Comparison of ENCODE assay signal across 18 cellular contexts in the genomic region with DNA sequence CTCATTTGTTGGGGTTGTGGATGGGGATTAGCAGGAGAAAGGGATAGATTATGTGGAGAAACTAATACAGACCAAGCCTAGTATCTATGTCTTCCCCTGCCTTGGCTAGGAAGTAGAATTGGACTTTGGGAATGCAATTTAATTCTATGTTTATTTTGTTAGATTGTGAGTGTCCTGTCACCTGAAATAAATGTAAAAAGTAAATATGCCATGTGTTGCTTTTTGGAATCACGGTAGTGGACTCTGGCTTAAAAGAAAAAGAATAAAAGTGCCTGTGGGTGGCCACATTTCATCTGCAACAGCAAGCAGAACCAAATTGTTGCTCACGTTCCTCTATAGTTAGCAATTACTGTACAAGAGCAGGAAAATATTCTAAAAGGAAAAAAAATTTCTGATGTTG. TPM values are rescaled to one million over a fixed set of nuclear protein-coding genes. Genes with fewer than 3 reads are reported as not detected.
A peak's percentile ranks its signal among the peaks of the same experiment; 100 is the strongest.
DNase-seq lines count a peak whose midpoint lies in the region; ATAC-seq and TF ChIP-seq lines count a peak whose summit lies in the region.
"Had no signal": no experiment of that assay in that cellular context is flagged by ENCODE, and none has a peak within 500 bp of the region (broad histone marks: within the 10 kb centered on the region; RNA-seq: fewer than 3 reads in every experiment).

No MANE protein-coding gene starts in this region.

- no peak for TF ChIP-seq CTCF in OCI-LY7 (conservative IDR thresholded peaks at IDR 0.05; ENCODE audit: low read length)

- no peaks in the 10 kb centered on the region for H3K9me3 Mint-ChIP-seq in activated naive CD4-positive, alpha-beta T cell treated with anti-CD3 and anti-CD28 coated beads, Interleukin-2, amount 50 U/mL, for 24 hours
- H3K9me3 Mint-ChIP-seq in stimulated activated effector memory CD8-positive, alpha-beta T cell treated with anti-CD3 and anti-CD28 coated beads, Interleukin-12 subunit alpha, Interleukin-12 subunit beta, amount 100 ng/mL, for 72 hours = no peaks in the 10 kb centered on the region

- DNase-seq in activated naive CD4-positive, alpha-beta T cell treated with Interleukin-2 at 50 U/mL for 16 hours = no peak
- DNase-seq in OCI-LY7 (ENCODE audit: low spot score) = no peak
- no peak for DNase-seq in stimulated activated effector memory CD8-positive, alpha-beta T cell treated with anti-CD3 and anti-CD28 coated beads, Interleukin-12 subunit alpha, Interleukin-12 subunit beta, amount 100 ng/mL, for 72 hours (ENCODE audit: low spot score in 2 of 2)
- DNase-seq in 8988T = no peak
- DNase-seq in HuH-7 (ENCODE audit: low spot score) = no peak
- no peak for DNase-seq in kidney glomerular epithelial cell (lab: John Stamatoyannopoulos, UW)
- DNase-seq: activated CD4-positive, alpha-beta T cell treated with anti-CD3 and anti-CD28 coated beads for 36 hours; amygdala; mesenchymal stem cell; NCI-H1048; NCI-H2171 treated with DMSO at 0.1 percent for 48 hours; occipital lobe; stimulated activated CD4-positive, alpha-beta T cell treated with anti-CD3 and anti-CD28 coated beads, Interleukin-4, amount 100 ng/mL, for 4 hours; upper lobe of left lung had no signal

- intact Hi-C loops in OCI-LY7 (cut with micrococcal nuclease; ENCODE audit: unreplicated experiment) = no loop called here

- H3K4me3 Mint-ChIP-seq in activated naive CD4-positive, alpha-beta T cell treated with anti-CD3 and anti-CD28 coated beads, Interleukin-2, amount 50 U/mL, for 24 hours = peak overlapping the region; percentile 4
- H3K4me3 Mint-ChIP-seq in stimulated activated effector memory CD8-positive, alpha-beta T cell treated with anti-CD3 and anti-CD28 coated beads, Interleukin-12 subunit alpha, Interleukin-12 subunit beta, amount 100 ng/mL, for 72 hours = peak overlapping the region; percentile 89
- H3K4me3 Mint-ChIP-seq: activated CD4-positive, alpha-beta T cell treated with anti-CD3 and anti-CD28 coated beads for 36 hours had no signal

- H3K4me2 ChIP-seq in OCI-LY7 (ENCODE audit: low read length) = peak overlapping the region; percentile 79; the same call in 1 of the 2 replicates

- H3K4me3 ChIP-seq in OCI-LY7 (ENCODE audit: low read depth, low read length, poor library complexity, severe bottlenecking) (no peak overlapping the region), endocrine pancreas (ENCODE audit: control insufficient read depth, insufficient read depth, low read length) (peak overlapping the region; percentile 18)
- H3K4me3 ChIP-seq: upper lobe of left lung had no signal

- H2AFZ ChIP-seq in OCI-LY7 (ENCODE audit: low read length) = no peak overlapping the region; the same call in 1 of the 2 replicates

- H3K9me2 ChIP-seq in OCI-LY7 (ENCODE audit: insufficient read depth, low read length) = no peaks in the 10 kb centered on the region

- no TSS peak for BruUV-seq in OCI-LY7 (replicated peaks; lab: Mats Ljungman, UMichigan)

- H3K36me3 ChIP-seq in OCI-LY7 (ENCODE audit: insufficient read depth, low read length) (no peaks in the 10 kb centered on the region), endocrine pancreas (ENCODE audit: control insufficient read depth, insufficient read depth, low read length) (no peaks in the 10 kb centered on the region)
- H3K36me3 ChIP-seq: upper lobe of left lung had no signal

- no peak overlapping the region for H3K27ac ChIP-seq in OCI-LY7 (ENCODE audit: low read depth, low read length, poor library complexity, severe bottlenecking)
- H3K27ac ChIP-seq: RWPE1, upper lobe of left lung had no signal

- CTCF ChIA-PET in OCI-LY7 (lab: Charles Lee; ENCODE audit: unreplicated experiment) = no interaction called here

- H3K4me1 Mint-ChIP-seq in activated naive CD4-positive, alpha-beta T cell treated with anti-CD3 and anti-CD28 coated beads, Interleukin-2, amount 50 U/mL, for 24 hours = peaks cover 41% of the 10 kb centered on the region
- H3K4me1 Mint-ChIP-seq in stimulated activated effector memory CD8-positive, alpha-beta T cell treated with anti-CD3 and anti-CD28 coated beads, Interleukin-12 subunit alpha, Interleukin-12 subunit beta, amount 100 ng/mL, for 72 hours = peaks cover 33% of the 10 kb centered on the region

- no peak overlapping the region for H3K9ac ChIP-seq in endocrine pancreas (ENCODE audit: control insufficient read depth, insufficient read depth, low read length)

- H4K20me1 ChIP-seq in OCI-LY7 (ENCODE audit: insufficient read depth, low read length) = no peaks in the 10 kb centered on the region

- no peak for ATAC-seq in stimulated activated effector memory CD8-positive, alpha-beta T cell treated with anti-CD3 and anti-CD28 coated beads, Interleukin-12 subunit alpha, Interleukin-12 subunit beta, amount 100 ng/mL, for 72 hours
- ATAC-seq: activated CD4-positive, alpha-beta T cell treated with anti-CD3 and anti-CD28 coated beads for 36 hours; HCT116 had no signal

- peaks cover 4% of the 10 kb centered on the region for H3K36me3 Mint-ChIP-seq in activated naive CD4-positive, alpha-beta T cell treated with anti-CD3 and anti-CD28 coated beads, Interleukin-2, amount 50 U/mL, for 24 hours
- no peaks in the 10 kb centered on the region for H3K36me3 Mint-ChIP-seq in stimulated activated effector memory CD8-positive, alpha-beta T cell treated with anti-CD3 and anti-CD28 coated beads, Interleukin-12 subunit alpha, Interleukin-12 subunit beta, amount 100 ng/mL, for 72 hours

- H3K4me1 ChIP-seq in OCI-LY7 (ENCODE audit: insufficient read depth, low read length, poor library complexity, severe bottlenecking) (peaks cover 26% of the 10 kb centered on the region), endocrine pancreas (ENCODE audit: control insufficient read depth, insufficient read depth, low read length) (peaks cover 15% of the 10 kb centered on the region)

- no peaks in the 10 kb centered on the region for H3K27me3 Mint-ChIP-seq in activated naive CD4-positive, alpha-beta T cell treated with anti-CD3 and anti-CD28 coated beads, Interleukin-2, amount 50 U/mL, for 24 hours
- H3K27me3 Mint-ChIP-seq: activated CD4-positive, alpha-beta T cell treated with anti-CD3 and anti-CD28 coated beads for 36 hours had no signal

- H3K27ac Mint-ChIP-seq in activated naive CD4-positive, alpha-beta T cell treated with anti-CD3 and anti-CD28 coated beads, Interleukin-2, amount 50 U/mL, for 24 hours = no peak overlapping the region
- no peak overlapping the region for H3K27ac Mint-ChIP-seq in stimulated activated effector memory CD8-positive, alpha-beta T cell treated with anti-CD3 and anti-CD28 coated beads, Interleukin-12 subunit alpha, Interleukin-12 subunit beta, amount 100 ng/mL, for 72 hours
- H3K27ac Mint-ChIP-seq: activated CD4-positive, alpha-beta T cell treated with anti-CD3 and anti-CD28 coated beads for 36 hours had no signal

- no peaks in the 10 kb centered on the region for H3K27me3 ChIP-seq in endocrine pancreas (ENCODE audit: control insufficient read depth, insufficient read depth, low read length)
- H3K27me3 ChIP-seq: upper lobe of left lung had no signal

- peaks cover 8% of the 10 kb centered on the region; the same call in 1 of the 2 replicates for H3K79me2 ChIP-seq in OCI-LY7 (ENCODE audit: insufficient read depth, low read depth, low read length)

- POLR2A ChIA-PET in OCI-LY7 (lab: Charles Lee) = interaction anchor here (2.5 kb wide), 1 partner anchor 14 kb away, joined by 7 read pairs; no protein-coding TSS in a partner anchor

- no peaks in the 10 kb centered on the region for H3K9me3 ChIP-seq in OCI-LY7 (ENCODE audit: low read length)
- H3K9me3 ChIP-seq in endocrine pancreas (ENCODE audit: control insufficient read depth, low read length) = no peaks in the 10 kb centered on the region
- H3K9me3 ChIP-seq: upper lobe of left lung had no signal

RNA-seq across cellular contexts. Expression of gene TET1, which starts 42.3 kb away (rescaled TPM):
- 3.0 and 3.3 TPM in 2 replicates for total RNA-seq in OCI-LY7 (2014; rRNA removed; shearing (Covaris generic))
- total RNA-seq in OCI-LY7 (2022) = 3.4 and 3.8 TPM in 2 replicates
